ENCODE assay signal across 1 cellular context in genomic region chr14:99320621-99321235, GRCh38.
TF ChIP-seq lines count a peak whose summit lies in the region.

No MANE protein-coding gene starts in this region.

TF ChIP-seq in HepG2, 621 proteins besides CTCF, POLR2A, EP300 and RAD21 (continued from another document and continues in another):
- 0 out of 2 replicates have a peak, but pooled peaks have one; percentile 55 for TF ChIP-seq SNAPC4 (CRISPR knock-in tag; IDR thresholded peaks at IDR 0.05)
- TF ChIP-seq ARID4A (CRISPR knock-in tag; IDR thresholded peaks at IDR 0.05; ENCODE audit: borderline replicate concordance) = no peak
- no peak for TF ChIP-seq SATB2 (CRISPR knock-in tag; IDR thresholded peaks at IDR 0.05)
- TF ChIP-seq PAXIP1 (CRISPR knock-in tag; conservative IDR thresholded peaks at IDR 0.05) = 0 out of 2 replicates have a peak, but pooled peaks have one; percentile 16
- TF ChIP-seq ZNF552 (CRISPR knock-in tag; IDR thresholded peaks at IDR 0.05; ENCODE audit: borderline replicate concordance) = no peak
- peak; percentile 46; the same call in 1 of the 2 replicates for TF ChIP-seq NCOR1 (IDR thresholded peaks at IDR 0.05; ENCODE audit: borderline replicate concordance, low read length)
- no peak for TF ChIP-seq ZNF180 (CRISPR knock-in tag; IDR thresholded peaks at IDR 0.05; ENCODE audit: borderline replicate concordance, low read depth)
- peak; percentile 54 for TF ChIP-seq PATZ1 (CRISPR knock-in tag; IDR thresholded peaks at IDR 0.05)
- TF ChIP-seq ZBTB43 (CRISPR knock-in tag; conservative IDR thresholded peaks at IDR 0.05) = no peak; the same call in 1 of the 2 replicates
- TF ChIP-seq EEA1 (CRISPR knock-in tag; IDR thresholded peaks at IDR 0.05; ENCODE audit: borderline replicate concordance) = no peak
- TF ChIP-seq RXRA (CRISPR knock-in tag; IDR thresholded peaks at IDR 0.05) = peak; percentile 94
- TF ChIP-seq ZNF318 (CRISPR knock-in tag; IDR thresholded peaks at IDR 0.05) = no peak
- no peak for TF ChIP-seq TFDP1 (CRISPR knock-in tag; IDR thresholded peaks at IDR 0.05; ENCODE audit: borderline replicate concordance)
- no peak for TF ChIP-seq ZNF766 (CRISPR knock-in tag; IDR thresholded peaks at IDR 0.05; ENCODE audit: borderline replicate concordance)
- 0 out of 2 replicates have a peak, but pooled peaks have one; percentile 39 for TF ChIP-seq ZNF589 (CRISPR knock-in tag; conservative IDR thresholded peaks at IDR 0.05)
- no peak for TF ChIP-seq PHF5A (CRISPR knock-in tag; IDR thresholded peaks at IDR 0.05; ENCODE audit: low read depth, unreplicated experiment)
- no peak for TF ChIP-seq NRL (CRISPR knock-in tag; IDR thresholded peaks at IDR 0.05; ENCODE audit: borderline replicate concordance)
- TF ChIP-seq ISL2 (CRISPR knock-in tag; IDR thresholded peaks at IDR 0.05) = no peak
- peak; percentile 28 for TF ChIP-seq AGO2 (optimal IDR thresholded peaks at IDR 0.05; ENCODE audit: low read depth, low read length)
- no peak for TF ChIP-seq HOXA9 (CRISPR knock-in tag; IDR thresholded peaks at IDR 0.05; ENCODE audit: borderline replicate concordance)
- TF ChIP-seq PITX1 (CRISPR knock-in tag; IDR thresholded peaks at IDR 0.05) = no peak
